In the genomic region with DNA sequence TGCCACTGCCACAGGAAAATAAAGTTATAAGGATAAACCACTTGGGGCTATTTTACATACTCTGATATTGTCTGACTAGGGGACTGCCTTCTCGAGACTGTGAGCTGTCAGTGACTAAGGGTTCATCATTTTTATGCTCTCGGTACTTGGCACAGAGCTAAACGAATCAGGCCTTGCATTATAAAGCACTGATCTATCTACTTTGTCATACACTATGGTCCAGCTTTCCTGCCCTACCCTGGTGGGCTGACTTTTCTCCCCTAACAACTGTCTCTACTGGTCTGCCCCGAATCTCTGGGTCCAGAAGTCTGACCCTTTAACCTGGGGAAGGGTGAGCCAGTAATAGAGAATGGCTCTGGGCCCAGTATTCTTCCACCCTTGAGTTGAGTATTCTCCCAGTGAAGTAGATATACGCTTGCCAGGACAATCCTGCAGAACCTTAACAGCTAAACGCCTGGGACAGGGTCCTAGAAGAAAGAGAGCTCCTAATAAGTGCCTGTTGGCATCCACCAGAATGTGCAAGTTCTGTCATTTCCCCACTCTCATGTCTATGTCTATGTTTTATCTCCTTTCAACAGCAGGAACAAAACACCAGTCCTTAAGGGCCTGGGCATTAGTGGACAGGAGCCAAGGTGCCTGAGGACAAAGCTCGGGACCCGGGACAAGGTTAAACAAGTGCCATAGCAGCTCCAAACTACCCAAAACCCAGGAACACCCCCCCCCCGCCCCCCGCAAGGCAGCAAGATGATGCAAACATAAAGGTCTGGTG, we compare ENCODE assay signal across 1 cellular context.
TF ChIP-seq lines count a peak whose summit lies in the region.

No MANE protein-coding gene starts in this region.

TF ChIP-seq in IMR-90, 13 proteins besides CTCF, POLR2A, EP300 and RAD21:
- TF ChIP-seq USF2 (IDR thresholded peaks at IDR 0.05; ENCODE audit: low read depth, low read length) = no peak
- 0 out of 2 replicates have a peak, but pooled peaks have one; percentile 32 for TF ChIP-seq MAZ (IDR thresholded peaks at IDR 0.05; ENCODE audit: borderline replicate concordance, low read depth, low read length)
TF ChIP-seq in IMR-90: peak in this region for 1.
